Comparison of ENCODE assay signal across 28 cellular contexts in the genomic region with DNA sequence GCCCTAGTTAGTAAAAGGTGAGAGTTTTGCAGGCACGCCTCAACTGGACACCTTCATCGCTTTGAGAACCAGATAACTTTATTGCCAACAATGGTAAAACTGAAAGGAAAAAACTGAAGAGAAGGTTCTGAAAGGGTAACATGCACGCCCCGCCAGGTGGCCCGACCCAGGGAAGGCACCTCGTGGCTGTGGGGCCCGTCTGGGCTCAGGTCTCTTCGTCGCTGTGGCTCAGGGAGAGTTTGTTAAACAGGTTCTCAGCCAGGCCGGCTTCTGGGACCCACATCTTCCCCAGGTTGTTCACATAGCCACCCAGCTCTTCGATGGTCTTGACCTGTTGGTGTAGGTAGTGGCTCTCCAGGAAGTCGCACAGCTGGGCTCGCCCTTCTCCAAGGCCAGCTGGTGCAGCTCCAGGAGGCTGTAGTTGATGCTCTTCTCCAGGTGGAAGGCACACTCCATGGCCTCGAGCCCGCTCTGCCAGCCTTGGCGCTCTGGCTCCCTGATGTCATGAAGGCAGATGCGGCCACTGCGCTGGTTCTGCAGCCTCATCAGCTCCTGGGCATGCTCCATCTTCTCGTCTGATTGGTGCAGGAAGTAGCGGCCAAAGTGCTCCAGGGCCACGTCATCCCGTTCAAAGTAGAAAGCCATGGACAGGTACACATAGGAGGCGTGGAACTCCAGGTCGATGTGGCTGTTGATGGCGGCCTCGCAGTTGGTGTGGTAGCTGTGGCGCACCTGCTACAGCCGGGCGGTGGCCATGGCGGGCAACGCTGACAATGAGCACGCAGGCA.
"Had no signal": no experiment of that assay in that cellular context is flagged by ENCODE, and none has a peak within 500 bp of the region (broad histone marks: within the 10 kb centered on the region; RNA-seq: fewer than 3 reads in every experiment).

No MANE protein-coding gene starts in this region.

- H3K4me2 ChIP-seq: neural progenitor cell had no signal

- H3K4me1 Mint-ChIP-seq: mesothelial cell of epicardium, naive B cell, natural killer cell, nephron progenitor cell, neural progenitor cell had no signal

- H3K27me3 Mint-ChIP-seq: stimulated activated naive B cell treated with anti-CD40 and anti-IgM and Interleukin-4, amounts not matched to agents 10 μg/mL and 1 μg/mL and 100 μg/mL, for 72 hours; type B pancreatic cell had no signal

- H3K4me1 ChIP-seq: left lung, lower lobe of right lung, neural progenitor cell, pancreas, prostate gland, stomach, suprapubic skin, tibial artery, uterus had no signal

- H3K9ac ChIP-seq: neural progenitor cell had no signal

- H3K4me3 Mint-ChIP-seq: mesothelial cell of epicardium; naive B cell; natural killer cell; nephron progenitor cell; neural progenitor cell; stimulated activated naive B cell treated with anti-CD40 and anti-IgM and Interleukin-4, amounts not matched to agents 10 μg/mL and 1 μg/mL and 100 μg/mL, for 72 hours; type B pancreatic cell had no signal

- H3K36me3 ChIP-seq: left lung, lower lobe of right lung, neural progenitor cell, pancreas, prostate gland, stomach, suprapubic skin, thoracic aorta, tibial artery, uterus had no signal

- H2AFZ ChIP-seq: neural progenitor cell had no signal

- H3K4me3 ChIP-seq: left lung, lower lobe of right lung, neural progenitor cell, pancreas, prostate gland, skin epidermis, stomach, suprapubic skin, thoracic aorta, tibial artery, uterus had no signal

- H3K9me3 ChIP-seq: left lung, lower lobe of right lung, pancreas, prostate gland, suprapubic skin, thoracic aorta, tibial artery, uterus had no signal

- H3K36me3 Mint-ChIP-seq: mesothelial cell of epicardium; naive B cell; natural killer cell; neural progenitor cell; stimulated activated naive B cell treated with anti-CD40 and anti-IgM and Interleukin-4, amounts not matched to agents 10 μg/mL and 1 μg/mL and 100 μg/mL, for 72 hours; type B pancreatic cell had no signal

- H3K9me3 Mint-ChIP-seq: neural progenitor cell, type B pancreatic cell had no signal

- H3K27ac Mint-ChIP-seq: mesothelial cell of epicardium; naive B cell; natural killer cell; nephron progenitor cell; neural progenitor cell; stimulated activated naive B cell treated with anti-CD40 and anti-IgM and Interleukin-4, amounts not matched to agents 10 μg/mL and 1 μg/mL and 100 μg/mL, for 72 hours; type B pancreatic cell had no signal

- H3K27me3 ChIP-seq: left lung, neural progenitor cell, pancreas, stomach, suprapubic skin, tibial artery had no signal

- DNase-seq: hippocampal formation; left colon; lower lobe of right lung; mammary epithelial cell; mesendoderm; naive B cell; natural killer cell; nephron progenitor cell; posterior cingulate gyrus; retina; stimulated activated CD4-positive, alpha-beta T cell treated with anti-CD3 and anti-CD28 coated beads, Interleukin-12 subunit alpha, Interleukin-12 subunit beta, amount 100 ng/mL, for 4 hours; stimulated activated CD4-positive, alpha-beta T cell treated with anti-CD3 and anti-CD28 coated beads, Interleukin-15, amount 100 ng/mL, for 24 hours; stimulated activated CD4-positive, alpha-beta T cell treated with anti-CD3 and anti-CD28 coated beads, Interleukin-2, amount 100 ng/mL, for 24 hours; stimulated activated CD4-positive, alpha-beta T cell treated with anti-CD3 and anti-CD28 coated beads, Interleukin-4, amount 100 ng/mL, for 1 hour; stimulated activated naive B cell treated with anti-CD40 and anti-IgM and Interleukin-4, amounts not matched to agents 10 μg/mL and 1 μg/mL and 100 μg/mL, for 72 hours; stimulated activated naive CD8-positive, alpha-beta T cell treated with anti-CD3 and anti-CD28 coated beads, Interleukin-15, Interleukin-2, amounts not matched to agents 100 U/mL and 50 U/mL, for 24 hours; stomach; tibial artery; uterus had no signal

- H3K27ac ChIP-seq: left lung, lower lobe of right lung, neural progenitor cell, pancreas, prostate gland, skin epidermis, stomach, suprapubic skin, thoracic aorta, tibial artery, uterus had no signal
